Comparison of ENCODE assay signal across 15 cellular contexts in the genomic region with DNA sequence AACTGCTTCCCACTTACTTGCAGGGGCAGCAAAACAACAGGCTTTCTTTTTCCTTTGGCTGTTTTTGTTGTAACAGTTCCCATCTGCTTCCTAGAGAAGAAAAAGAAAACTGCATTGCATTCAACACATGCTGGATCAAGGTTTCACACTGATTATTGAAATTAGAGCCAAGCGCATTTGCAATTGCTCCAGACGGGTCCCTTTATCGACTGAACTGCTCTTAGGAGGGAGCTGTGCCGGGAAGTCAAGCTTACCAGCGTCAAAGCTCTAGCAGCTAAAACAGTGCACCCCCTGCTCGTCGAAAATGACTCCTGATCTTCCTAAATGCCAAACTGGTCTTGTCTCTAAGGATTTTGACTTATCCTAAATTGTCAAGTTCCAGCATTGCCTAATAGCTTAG.
DNase-seq lines count a peak whose midpoint lies in the region; ATAC-seq and TF ChIP-seq lines count a peak whose summit lies in the region.
"Had no signal": no experiment of that assay in that cellular context is flagged by ENCODE, and none has a peak within 500 bp of the region (broad histone marks: within the 10 kb centered on the region; RNA-seq: fewer than 3 reads in every experiment).

No MANE protein-coding gene starts in this region.

- H3K9me3 Mint-ChIP-seq in mesothelial cell of epicardium, result no peaks in the 10 kb centered on the region
- H3K9me3 Mint-ChIP-seq: activated naive CD4-positive, alpha-beta T cell treated with anti-CD3 and anti-CD28 coated beads, Interleukin-2, amount 50 U/mL, for 72 hours; naive B cell had no signal

- no peaks in the 10 kb centered on the region for H3K36me3 ChIP-seq in thoracic aorta
- H3K36me3 ChIP-seq: MG63, WERI-Rb-1 had no signal

- H3K4me1 Mint-ChIP-seq in mesothelial cell of epicardium, result peaks cover 9% of the 10 kb centered on the region
- H3K4me1 Mint-ChIP-seq: naive B cell had no signal

- H3K27ac Mint-ChIP-seq in mesothelial cell of epicardium, result no peak overlapping the region
- H3K27ac Mint-ChIP-seq: activated naive CD4-positive, alpha-beta T cell treated with anti-CD3 and anti-CD28 coated beads, Interleukin-2, amount 50 U/mL, for 72 hours; naive B cell had no signal

- no peaks in the 10 kb centered on the region for H3K9me3 ChIP-seq in thoracic aorta
- H3K9me3 ChIP-seq: MG63 had no signal

- no peaks in the 10 kb centered on the region for H3K36me3 Mint-ChIP-seq in mesothelial cell of epicardium
- H3K36me3 Mint-ChIP-seq: activated naive CD4-positive, alpha-beta T cell treated with anti-CD3 and anti-CD28 coated beads, Interleukin-2, amount 50 U/mL, for 72 hours; naive B cell had no signal

- no peak overlapping the region for H3K4me3 Mint-ChIP-seq in mesothelial cell of epicardium
- H3K4me3 Mint-ChIP-seq: naive B cell had no signal

- H3K27ac ChIP-seq in thoracic aorta, result no peak overlapping the region
- H3K27ac ChIP-seq: SK-N-MC, skin epidermis, WERI-Rb-1 had no signal

- no peak for ATAC-seq in thoracic aorta (ENCODE audit: insufficient number of reproducible peaks, low FRiP score, low read depth)
- ATAC-seq in GM21447 (IDR thresholded peaks at IDR 0.05; ENCODE audit: unreplicated experiment), result no peak
- ATAC-seq: activated naive CD4-positive, alpha-beta T cell treated with anti-CD3 and anti-CD28 coated beads, Interleukin-2, amount 50 U/mL, for 72 hours had no signal

- peak; percentile 64 for DNase-seq in NCI-H2171 treated with DMSO at 0.1 percent for 48 hours (lab: John Stamatoyannopoulos, UW)
- no peak for DNase-seq in NCI-H2171 (lab: John Stamatoyannopoulos, UW)
- peak; percentile 47 for DNase-seq in cerebellar cortex (ENCODE audit: low spot score)
- DNase-seq in iris pigment epithelial cell (ENCODE audit: low read depth), result peak; percentile 7
- no peak for DNase-seq in thoracic aorta (ENCODE audit: low spot score)
- no peak for DNase-seq in SKM-1 (lab: John Stamatoyannopoulos, UW; ENCODE audit: unreplicated experiment)
- DNase-seq in mesothelial cell of epicardium (ENCODE audit: low spot score in 2 of 2, unreplicated experiment in 2 of 2), result no peak
- DNase-seq: H7, MG63, naive B cell, WERI-Rb-1 had no signal

- TF ChIP-seq CTCF in thoracic aorta (IDR thresholded peaks at IDR 0.05) (no peak), mesothelial cell of epicardium (IDR thresholded peaks at IDR 0.05; ENCODE audit: unreplicated experiment) (no peak)

- H3K4me3 ChIP-seq in thoracic aorta, result peak overlapping the region; percentile 40
- H3K4me3 ChIP-seq: MG63, SK-N-MC, skin epidermis had no signal

- no peaks in the 10 kb centered on the region for H3K27me3 ChIP-seq in thoracic aorta (replicated peaks; ENCODE audit: insufficient read depth)
- H3K27me3 ChIP-seq: MG63 had no signal

- H3K27me3 Mint-ChIP-seq in mesothelial cell of epicardium (ENCODE audit: low read depth), result peaks cover 51% of the 10 kb centered on the region

- no peaks in the 10 kb centered on the region for H3K4me1 ChIP-seq in thoracic aorta (ENCODE audit: control insufficient read depth in 1 of 2, low read depth in 2 of 2)

Comparison
In these comparisons a context has a peak if more than half of its experiments do, and no peak if none do; other contexts are left out.
1. DNase-seq: peak in NCI-H2171 treated with DMSO at 0.1 percent for 48 hours (single experiment), cerebellar cortex (single experiment) and iris pigment epithelial cell (single experiment); none in NCI-H2171 (single experiment), thoracic aorta (single experiment), SKM-1 (single experiment) and mesothelial cell of epicardium (0 of 2).